Comparison of ENCODE assay signal across 1 cellular context in the genomic region with DNA sequence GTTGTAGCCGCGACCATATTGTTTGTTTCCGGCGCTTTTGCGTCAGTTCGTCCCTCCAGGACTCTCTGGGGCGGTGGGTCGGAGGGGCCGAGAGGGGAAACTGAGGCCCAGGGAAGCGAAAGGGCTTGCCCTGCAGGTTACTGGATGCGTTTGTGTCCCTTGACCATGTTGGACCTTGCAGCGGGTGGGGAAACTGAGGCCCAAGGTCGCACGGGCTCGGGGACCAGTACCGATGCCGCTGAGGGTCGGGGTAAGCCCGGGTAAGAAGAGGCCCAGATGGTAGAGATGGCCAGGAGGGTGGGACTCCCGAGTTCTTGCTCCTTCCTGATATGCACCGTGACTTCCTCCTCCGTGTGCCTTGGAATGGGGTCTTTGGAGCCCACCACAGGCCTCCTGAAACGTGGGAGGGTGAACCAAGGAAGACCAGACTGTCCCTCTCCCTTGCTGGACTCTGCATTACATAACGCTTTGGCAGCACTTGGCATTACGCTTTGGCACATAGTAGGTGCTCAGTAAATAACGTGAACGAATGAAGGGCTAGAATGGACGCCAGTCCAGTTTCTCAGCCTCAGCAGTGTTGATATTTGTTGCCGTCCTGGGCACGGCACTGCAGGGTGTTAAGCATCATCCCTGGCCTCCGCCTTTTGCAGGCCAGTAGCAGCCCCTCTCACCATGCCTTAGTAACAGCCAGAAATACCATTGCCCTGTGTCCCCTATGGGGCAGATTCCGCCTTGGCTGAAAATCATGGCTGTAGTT.
TF ChIP-seq lines count a peak whose summit lies in the region.

No MANE protein-coding gene starts in this region.

TF ChIP-seq in HepG2, 621 proteins besides CTCF, POLR2A, EP300 and RAD21 (continues in another document):
- no peak for TF ChIP-seq ZBTB7A (CRISPR knock-in tag; IDR thresholded peaks at IDR 0.05)
- no peak for TF ChIP-seq PRMT3 (CRISPR knock-in tag; IDR thresholded peaks at IDR 0.05; ENCODE audit: borderline replicate concordance, low read depth)
- TF ChIP-seq, protein P1, sequence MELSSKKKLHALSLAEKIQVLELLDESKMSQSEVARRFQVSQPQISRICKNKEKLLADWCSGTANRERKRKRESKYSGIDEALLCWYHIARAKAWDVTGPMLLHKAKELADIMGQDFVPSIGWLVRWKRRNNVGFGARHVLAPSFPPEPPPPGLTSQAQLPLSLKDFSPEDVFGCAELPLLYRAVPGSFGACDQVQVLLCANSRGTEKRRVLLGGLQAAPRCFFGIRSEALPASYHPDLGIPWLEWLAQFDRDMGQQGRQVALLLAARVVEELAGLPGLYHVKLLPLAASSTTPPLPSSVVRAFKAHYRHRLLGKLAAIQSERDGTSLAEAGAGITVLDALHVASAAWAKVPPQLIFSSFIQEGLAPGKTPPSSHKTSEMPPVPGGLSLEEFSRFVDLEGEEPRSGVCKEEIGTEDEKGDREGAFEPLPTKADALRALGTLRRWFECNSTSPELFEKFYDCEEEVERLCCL (CRISPR knock-in tag; IDR thresholded peaks at IDR 0.05; ENCODE audit: borderline replicate concordance), result no peak
- no peak for TF ChIP-seq HNRNPUL1 (IDR thresholded peaks at IDR 0.05; ENCODE audit: low read depth, low read length)
- no peak for TF ChIP-seq MLLT10 (CRISPR knock-in tag; IDR thresholded peaks at IDR 0.05)
- no peak for TF ChIP-seq POLR2AphosphoS5 (IDR thresholded peaks at IDR 0.05; ENCODE audit: low read depth, low read length)
- TF ChIP-seq ZMAT3 (CRISPR knock-in tag; conservative IDR thresholded peaks at IDR 0.05), result peak; percentile 48; the same call in 1 of the 2 replicates
- no peak for TF ChIP-seq YEATS4 (CRISPR knock-in tag; IDR thresholded peaks at IDR 0.05; ENCODE audit: borderline replicate concordance)
- TF ChIP-seq TBX3 (IDR thresholded peaks at IDR 0.05; ENCODE audit: borderline replicate concordance), result no peak
- TF ChIP-seq, protein P2, sequence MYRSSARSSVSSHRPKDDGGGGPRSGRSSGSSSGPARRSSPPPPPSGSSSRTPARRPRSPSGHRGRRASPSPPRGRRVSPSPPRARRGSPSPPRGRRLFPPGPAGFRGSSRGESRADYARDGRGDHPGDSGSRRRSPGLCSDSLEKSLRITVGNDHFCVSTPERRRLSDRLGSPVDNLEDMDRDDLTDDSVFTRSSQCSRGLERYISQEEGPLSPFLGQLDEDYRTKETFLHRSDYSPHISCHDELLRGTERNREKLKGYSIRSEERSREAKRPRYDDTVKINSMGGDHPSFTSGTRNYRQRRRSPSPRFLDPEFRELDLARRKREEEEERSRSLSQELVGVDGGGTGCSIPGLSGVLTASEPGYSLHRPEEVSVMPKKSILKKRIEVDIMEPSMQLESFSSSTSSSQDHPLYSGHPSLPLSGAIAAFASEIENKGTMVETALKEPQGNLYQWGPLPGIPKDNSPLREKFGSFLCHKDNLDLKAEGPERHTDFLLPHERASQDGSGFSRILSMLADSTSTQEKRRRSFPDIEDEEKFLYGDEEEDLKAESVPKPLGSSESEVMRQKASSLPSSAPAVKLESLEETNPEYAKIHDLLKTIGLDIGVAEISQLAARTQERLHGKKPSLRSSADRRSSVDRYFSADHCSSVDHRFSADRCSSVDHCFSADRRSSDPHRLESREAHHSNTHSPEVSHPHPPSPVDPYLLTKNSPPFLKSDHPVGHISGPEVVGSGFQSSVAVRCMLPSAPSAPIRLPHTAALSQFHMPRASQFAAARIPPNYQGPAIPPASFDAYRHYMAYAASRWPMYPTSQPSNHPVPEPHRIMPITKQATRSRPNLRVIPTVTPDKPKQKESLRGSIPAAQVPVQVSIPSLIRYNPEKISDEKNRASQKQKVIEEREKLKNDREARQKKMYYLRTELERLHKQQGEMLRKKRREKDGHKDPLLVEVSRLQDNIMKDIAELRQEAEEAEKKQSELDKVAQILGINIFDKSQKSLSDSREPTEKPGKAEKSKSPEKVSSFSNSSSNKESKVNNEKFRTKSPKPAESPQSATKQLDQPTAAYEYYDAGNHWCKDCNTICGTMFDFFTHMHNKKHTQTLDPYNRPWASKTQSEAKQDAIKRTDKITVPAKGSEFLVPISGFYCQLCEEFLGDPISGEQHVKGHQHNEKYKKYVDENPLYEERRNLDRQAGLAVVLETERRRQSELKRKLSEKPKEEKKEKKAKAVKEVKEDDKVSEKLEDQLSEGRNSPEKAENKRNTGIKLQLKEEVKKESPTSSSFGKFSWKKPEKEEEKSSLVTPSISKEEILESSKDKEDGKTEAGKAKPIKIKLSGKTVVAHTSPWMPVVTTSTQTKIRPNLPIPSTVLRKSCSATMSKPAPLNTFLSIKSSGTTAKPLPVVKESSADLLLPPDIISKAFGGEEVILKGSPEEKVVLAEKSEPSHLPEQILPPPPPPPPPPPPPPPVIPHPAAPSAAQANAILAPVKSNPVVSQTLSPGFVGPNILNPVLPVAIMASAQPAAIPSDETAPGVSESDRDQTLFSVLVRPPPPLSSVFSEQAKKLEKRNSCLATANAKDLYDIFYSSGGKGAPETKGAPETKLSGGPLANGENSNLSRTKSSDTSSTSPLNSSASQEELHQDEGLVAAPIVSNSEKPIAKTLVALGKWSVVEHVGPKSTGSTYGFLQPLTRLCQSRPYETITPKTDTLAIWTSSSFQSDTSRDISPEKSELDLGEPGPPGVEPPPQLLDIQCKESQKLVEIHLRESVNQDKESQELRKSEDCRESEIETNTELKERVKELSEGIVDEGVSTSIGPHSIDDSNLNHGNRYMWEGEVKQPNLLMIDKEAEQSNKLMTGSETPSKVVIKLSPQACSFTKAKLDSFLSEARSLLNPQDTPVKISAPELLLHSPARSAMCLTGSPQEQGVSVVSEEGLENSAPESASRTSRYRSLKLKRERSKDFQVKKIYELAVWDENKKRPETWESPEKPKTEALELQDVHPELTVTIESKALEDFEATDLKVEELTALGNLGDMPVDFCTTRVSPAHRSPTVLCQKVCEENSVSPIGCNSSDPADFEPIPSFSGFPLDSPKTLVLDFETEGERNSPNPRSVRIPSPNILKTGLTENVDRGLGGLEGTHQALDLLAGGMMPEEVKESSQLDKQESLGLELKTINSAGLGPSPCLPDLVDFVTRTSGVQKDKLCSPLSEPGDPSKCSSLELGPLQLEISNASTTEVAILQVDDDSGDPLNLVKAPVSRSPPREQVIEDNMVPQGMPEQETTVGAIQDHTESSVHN (CRISPR knock-in tag; IDR thresholded peaks at IDR 0.05), result no peak
- TF ChIP-seq PITX1 (CRISPR knock-in tag; IDR thresholded peaks at IDR 0.05), result 0 out of 2 replicates have a peak, but pooled peaks have one; percentile 16
- TF ChIP-seq, protein P3, sequence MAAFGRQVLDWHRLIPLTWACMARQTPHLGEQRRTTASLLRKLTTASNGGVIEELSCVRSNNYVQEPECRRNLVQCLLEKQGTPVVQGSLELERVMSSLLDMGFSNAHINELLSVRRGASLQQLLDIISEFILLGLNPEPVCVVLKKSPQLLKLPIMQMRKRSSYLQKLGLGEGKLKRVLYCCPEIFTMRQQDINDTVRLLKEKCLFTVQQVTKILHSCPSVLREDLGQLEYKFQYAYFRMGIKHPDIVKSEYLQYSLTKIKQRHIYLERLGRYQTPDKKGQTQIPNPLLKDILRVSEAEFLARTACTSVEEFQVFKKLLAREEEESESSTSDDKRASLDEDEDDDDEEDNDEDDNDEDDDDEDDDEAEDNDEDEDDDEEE (CRISPR knock-in tag; IDR thresholded peaks at IDR 0.05), result 0 out of 2 replicates have a peak, but pooled peaks have one; percentile 42
- TF ChIP-seq, protein P4, sequence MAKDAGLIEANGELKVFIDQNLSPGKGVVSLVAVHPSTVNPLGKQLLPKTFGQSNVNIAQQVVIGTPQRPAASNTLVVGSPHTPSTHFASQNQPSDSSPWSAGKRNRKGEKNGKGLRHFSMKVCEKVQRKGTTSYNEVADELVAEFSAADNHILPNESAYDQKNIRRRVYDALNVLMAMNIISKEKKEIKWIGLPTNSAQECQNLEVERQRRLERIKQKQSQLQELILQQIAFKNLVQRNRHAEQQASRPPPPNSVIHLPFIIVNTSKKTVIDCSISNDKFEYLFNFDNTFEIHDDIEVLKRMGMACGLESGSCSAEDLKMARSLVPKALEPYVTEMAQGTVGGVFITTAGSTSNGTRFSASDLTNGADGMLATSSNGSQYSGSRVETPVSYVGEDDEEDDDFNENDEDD (CRISPR knock-in tag; IDR thresholded peaks at IDR 0.05; ENCODE audit: borderline replicate concordance), result no peak
- TF ChIP-seq, protein P5, sequence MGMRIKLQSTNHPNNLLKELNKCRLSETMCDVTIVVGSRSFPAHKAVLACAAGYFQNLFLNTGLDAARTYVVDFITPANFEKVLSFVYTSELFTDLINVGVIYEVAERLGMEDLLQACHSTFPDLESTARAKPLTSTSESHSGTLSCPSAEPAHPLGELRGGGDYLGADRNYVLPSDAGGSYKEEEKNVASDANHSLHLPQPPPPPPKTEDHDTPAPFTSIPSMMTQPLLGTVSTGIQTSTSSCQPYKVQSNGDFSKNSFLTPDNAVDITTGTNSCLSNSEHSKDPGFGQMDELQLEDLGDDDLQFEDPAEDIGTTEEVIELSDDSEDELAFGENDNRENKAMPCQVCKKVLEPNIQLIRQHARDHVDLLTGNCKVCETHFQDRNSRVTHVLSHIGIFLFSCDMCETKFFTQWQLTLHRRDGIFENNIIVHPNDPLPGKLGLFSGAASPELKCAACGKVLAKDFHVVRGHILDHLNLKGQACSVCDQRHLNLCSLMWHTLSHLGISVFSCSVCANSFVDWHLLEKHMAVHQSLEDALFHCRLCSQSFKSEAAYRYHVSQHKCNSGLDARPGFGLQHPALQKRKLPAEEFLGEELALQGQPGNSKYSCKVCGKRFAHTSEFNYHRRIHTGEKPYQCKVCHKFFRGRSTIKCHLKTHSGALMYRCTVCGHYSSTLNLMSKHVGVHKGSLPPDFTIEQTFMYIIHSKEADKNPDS (CRISPR knock-in tag; IDR thresholded peaks at IDR 0.05), result 0 out of 2 replicates have a peak, but pooled peaks have one; percentile 42
- no peak for TF ChIP-seq PLRG1 (conservative IDR thresholded peaks at IDR 0.05)
- TF ChIP-seq, protein P6, sequence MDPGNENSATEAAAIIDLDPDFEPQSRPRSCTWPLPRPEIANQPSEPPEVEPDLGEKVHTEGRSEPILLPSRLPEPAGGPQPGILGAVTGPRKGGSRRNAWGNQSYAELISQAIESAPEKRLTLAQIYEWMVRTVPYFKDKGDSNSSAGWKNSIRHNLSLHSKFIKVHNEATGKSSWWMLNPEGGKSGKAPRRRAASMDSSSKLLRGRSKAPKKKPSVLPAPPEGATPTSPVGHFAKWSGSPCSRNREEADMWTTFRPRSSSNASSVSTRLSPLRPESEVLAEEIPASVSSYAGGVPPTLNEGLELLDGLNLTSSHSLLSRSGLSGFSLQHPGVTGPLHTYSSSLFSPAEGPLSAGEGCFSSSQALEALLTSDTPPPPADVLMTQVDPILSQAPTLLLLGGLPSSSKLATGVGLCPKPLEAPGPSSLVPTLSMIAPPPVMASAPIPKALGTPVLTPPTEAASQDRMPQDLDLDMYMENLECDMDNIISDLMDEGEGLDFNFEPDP (CRISPR knock-in tag; conservative IDR thresholded peaks at IDR 0.05), result 0 out of 2 replicates have a peak, but pooled peaks have one; percentile 36
- no peak for TF ChIP-seq CBX2 (IDR thresholded peaks at IDR 0.05; ENCODE audit: low read depth, low read length)
- TF ChIP-seq CBX2 (CRISPR knock-in tag; IDR thresholded peaks at IDR 0.05; ENCODE audit: low read depth), result no peak
- no peak for TF ChIP-seq ARID2 (CRISPR knock-in tag; IDR thresholded peaks at IDR 0.05; ENCODE audit: borderline replicate concordance)
- TF ChIP-seq ZNF543 (CRISPR knock-in tag; IDR thresholded peaks at IDR 0.05), result no peak
- no peak for TF ChIP-seq ZIK1 (CRISPR knock-in tag; IDR thresholded peaks at IDR 0.05; ENCODE audit: borderline replicate concordance, low read depth)
- TF ChIP-seq ZBTB7B (CRISPR knock-in tag; IDR thresholded peaks at IDR 0.05), result 0 out of 2 replicates have a peak, but pooled peaks have one; percentile 22
- TF ChIP-seq, protein P7, sequence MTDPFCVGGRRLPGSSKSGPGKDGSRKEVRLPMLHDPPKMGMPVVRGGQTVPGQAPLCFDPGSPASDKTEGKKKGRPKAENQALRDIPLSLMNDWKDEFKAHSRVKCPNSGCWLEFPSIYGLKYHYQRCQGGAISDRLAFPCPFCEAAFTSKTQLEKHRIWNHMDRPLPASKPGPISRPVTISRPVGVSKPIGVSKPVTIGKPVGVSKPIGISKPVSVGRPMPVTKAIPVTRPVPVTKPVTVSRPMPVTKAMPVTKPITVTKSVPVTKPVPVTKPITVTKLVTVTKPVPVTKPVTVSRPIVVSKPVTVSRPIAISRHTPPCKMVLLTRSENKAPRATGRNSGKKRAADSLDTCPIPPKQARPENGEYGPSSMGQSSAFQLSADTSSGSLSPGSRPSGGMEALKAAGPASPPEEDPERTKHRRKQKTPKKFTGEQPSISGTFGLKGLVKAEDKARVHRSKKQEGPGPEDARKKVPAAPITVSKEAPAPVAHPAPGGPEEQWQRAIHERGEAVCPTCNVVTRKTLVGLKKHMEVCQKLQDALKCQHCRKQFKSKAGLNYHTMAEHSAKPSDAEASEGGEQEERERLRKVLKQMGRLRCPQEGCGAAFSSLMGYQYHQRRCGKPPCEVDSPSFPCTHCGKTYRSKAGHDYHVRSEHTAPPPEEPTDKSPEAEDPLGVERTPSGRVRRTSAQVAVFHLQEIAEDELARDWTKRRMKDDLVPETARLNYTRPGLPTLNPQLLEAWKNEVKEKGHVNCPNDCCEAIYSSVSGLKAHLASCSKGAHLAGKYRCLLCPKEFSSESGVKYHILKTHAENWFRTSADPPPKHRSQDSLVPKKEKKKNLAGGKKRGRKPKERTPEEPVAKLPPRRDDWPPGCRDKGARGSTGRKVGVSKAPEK (CRISPR knock-in tag; IDR thresholded peaks at IDR 0.05; ENCODE audit: borderline replicate concordance), result 0 out of 2 replicates have a peak, but pooled peaks have one; percentile 38
- TF ChIP-seq HES4 (CRISPR knock-in tag; IDR thresholded peaks at IDR 0.05; ENCODE audit: borderline replicate concordance), result no peak
- TF ChIP-seq, protein P8, sequence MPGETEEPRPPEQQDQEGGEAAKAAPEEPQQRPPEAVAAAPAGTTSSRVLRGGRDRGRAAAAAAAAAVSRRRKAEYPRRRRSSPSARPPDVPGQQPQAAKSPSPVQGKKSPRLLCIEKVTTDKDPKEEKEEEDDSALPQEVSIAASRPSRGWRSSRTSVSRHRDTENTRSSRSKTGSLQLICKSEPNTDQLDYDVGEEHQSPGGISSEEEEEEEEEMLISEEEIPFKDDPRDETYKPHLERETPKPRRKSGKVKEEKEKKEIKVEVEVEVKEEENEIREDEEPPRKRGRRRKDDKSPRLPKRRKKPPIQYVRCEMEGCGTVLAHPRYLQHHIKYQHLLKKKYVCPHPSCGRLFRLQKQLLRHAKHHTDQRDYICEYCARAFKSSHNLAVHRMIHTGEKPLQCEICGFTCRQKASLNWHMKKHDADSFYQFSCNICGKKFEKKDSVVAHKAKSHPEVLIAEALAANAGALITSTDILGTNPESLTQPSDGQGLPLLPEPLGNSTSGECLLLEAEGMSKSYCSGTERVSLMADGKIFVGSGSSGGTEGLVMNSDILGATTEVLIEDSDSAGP (CRISPR knock-in tag; IDR thresholded peaks at IDR 0.05; ENCODE audit: borderline replicate concordance), result peak; percentile 30; the same call in 1 of the 2 replicates
